11 cellular contexts compared by ENCODE assay signal in genomic region chr10:70494966-70495365, GRCh38. TPM values are rescaled to one million over a fixed set of nuclear protein-coding genes. Genes with fewer than 3 reads are reported as not detected.
DNase-seq lines count a peak whose midpoint lies in the region; ATAC-seq and TF ChIP-seq lines count a peak whose summit lies in the region.
"Had no signal": no experiment of that assay in that cellular context is flagged by ENCODE, and none has a peak within 500 bp of the region (broad histone marks: within the 10 kb centered on the region; RNA-seq: fewer than 3 reads in every experiment).

No MANE protein-coding gene starts in this region.

- H3K4me1 ChIP-seq in lower lobe of right lung, result peaks cover 86% of the 10 kb centered on the region

- H3K9me3 ChIP-seq in lower lobe of right lung, result no peaks in the 10 kb centered on the region

- DNase-seq in stimulated activated CD4-positive, alpha-beta T cell treated with anti-CD3 and anti-CD28 coated beads, Interleukin-15, amount 100 ng/mL, for 24 hours, result peak; percentile 31
- no peak for DNase-seq in stimulated activated CD4-positive, alpha-beta T cell treated with anti-CD3 and anti-CD28 coated beads, Interleukin-4, amount 100 ng/mL, for 24 hours
- DNase-seq in activated T-cell treated with anti-CD3 and anti-CD28 coated beads, Interleukin-2, amount 50 U/mL, for 48 hours, result peak; percentile 41 to 51
- DNase-seq in lower lobe of right lung (peak; percentile 77), GM20000 (ENCODE audit: low spot score) (no peak)
- DNase-seq: NCI-H1048, SHP77 treated with DMSO at 0.1 percent for 48 hours had no signal

- intact Hi-C loops in lower lobe of right lung (cut with DNase I), result no loop called here

- ATAC-seq in lower lobe of right lung (peak; percentile 64 to 70), GM19328 (IDR thresholded peaks at IDR 0.05; ENCODE audit: unreplicated experiment) (no peak), HG02885 (IDR thresholded peaks at IDR 0.05; ENCODE audit: poor library complexity, unreplicated experiment) (no peak), GM18517 (IDR thresholded peaks at IDR 0.05; ENCODE audit: unreplicated experiment) (no peak)

- H3K27me3 ChIP-seq in lower lobe of right lung (ENCODE audit: low read depth), result no peaks in the 10 kb centered on the region

- H3K36me3 ChIP-seq in lower lobe of right lung, result no peaks in the 10 kb centered on the region

- H3K27ac ChIP-seq in lower lobe of right lung, result peak overlapping the region; percentile 72

- peak overlapping the region; percentile 4 for H3K4me3 ChIP-seq in lower lobe of right lung

- TF ChIP-seq CTCF in lower lobe of right lung (IDR thresholded peaks at IDR 0.05) (no peak), GM20000 (IDR thresholded peaks at IDR 0.05; ENCODE audit: extremely low read depth, missing control alignments) (no peak)

RNA-seq across cellular contexts. Expression of gene PALD1, which starts 16.4 kb away (rescaled TPM):
- 16.0 TPM for total RNA-seq in lower lobe of right lung

RNA-seq across cellular contexts. Expression of gene NODAL, which starts 53.5 kb away (rescaled TPM):
- total RNA-seq in lower lobe of right lung, result not detected
- total RNA-seq: fibroblast of lung had no signal

Comparison
In these comparisons a context has a peak if more than half of its experiments do, and no peak if none do; other contexts are left out.
1. DNase-seq: peak in stimulated activated CD4-positive, alpha-beta T cell treated with anti-CD3 and anti-CD28 coated beads, Interleukin-15, amount 100 ng/mL, for 24 hours (single experiment), activated T-cell treated with anti-CD3 and anti-CD28 coated beads, Interleukin-2, amount 50 U/mL, for 48 hours (2 of 2) and lower lobe of right lung (single experiment); none in stimulated activated CD4-positive, alpha-beta T cell treated with anti-CD3 and anti-CD28 coated beads, Interleukin-4, amount 100 ng/mL, for 24 hours (single experiment) and GM20000 (single experiment).
2. ATAC-seq: peak in lower lobe of right lung (2 of 2); none in GM19328 (single experiment), HG02885 (single experiment) and GM18517 (single experiment).